ENCODE assay signal across 19 cellular contexts in the genomic region with DNA sequence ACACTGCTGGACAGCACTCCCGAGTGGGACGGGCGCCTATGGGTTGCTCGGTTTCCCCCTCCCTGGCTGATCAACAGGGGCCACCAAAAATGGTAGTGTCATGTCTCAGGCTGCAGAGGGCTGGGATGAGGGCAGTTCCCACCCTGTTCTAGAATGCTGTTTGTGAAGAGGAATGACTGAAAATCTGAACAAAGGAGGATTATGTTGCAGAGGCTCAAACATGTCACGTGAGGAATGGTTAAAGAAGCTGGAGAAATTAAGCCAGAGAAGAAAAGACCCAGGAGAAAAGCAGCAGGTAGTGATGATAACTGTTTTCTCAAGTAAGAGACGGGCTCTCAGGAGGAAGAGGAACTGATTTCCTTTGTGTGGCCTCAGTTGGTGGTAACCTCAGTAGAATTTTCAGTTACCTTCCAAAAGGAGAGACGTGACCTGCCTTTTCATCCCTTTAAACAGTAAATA. TPM values are rescaled to one million over a fixed set of nuclear protein-coding genes. Genes with fewer than 3 reads are reported as not detected.
DNase-seq lines count a peak whose midpoint lies in the region; TF ChIP-seq lines count a peak whose summit lies in the region.
"Had no signal": no experiment of that assay in that cellular context is flagged by ENCODE, and none has a peak within 500 bp of the region (broad histone marks: within the 10 kb centered on the region; RNA-seq: fewer than 3 reads in every experiment).

No MANE protein-coding gene starts in this region.

- peak overlapping the region; percentile 74 to 85 (median 77) for H3K27ac Mint-ChIP-seq in H9
- H3K27ac Mint-ChIP-seq: activated naive CD4-positive, alpha-beta T cell treated with anti-CD3 and anti-CD28 coated beads, Interleukin-2, amount 10 ng/mL, durations not matched to agents 7 days and 5 days; T-helper 17 cell had no signal

- no peak overlapping the region for H3K4me2 ChIP-seq in H9 (ENCODE audit: insufficient read depth, insufficient read length, low read length)

- peak; percentile 38 for DNase-seq in H9
- peak; percentile 22 for DNase-seq in putamen (ENCODE audit: low spot score)
- no peak for DNase-seq in NOMO-1 treated with dmso at 0.1 percent for 144 hours (lab: John Stamatoyannopoulos, UW; ENCODE audit: unreplicated experiment)
- DNase-seq in HT-29 (ENCODE audit: low spot score), result no peak
- no peak for DNase-seq in cerebellar cortex (ENCODE audit: low spot score)
- no peak for DNase-seq in NCI-H2029 (lab: John Stamatoyannopoulos, UW)
- DNase-seq: activated CD4-positive, alpha-beta T cell treated with anti-CD3 and anti-CD28 coated beads for 1 hour; activated naive CD4-positive, alpha-beta T cell treated with anti-CD3 and anti-CD28 coated beads, Interleukin-2, amount 10 ng/mL, durations not matched to agents 7 days and 5 days; effector memory CD4-positive, alpha-beta T cell; left ventricle myocardium inferior; NCI-H1417; NCI-H446 treated with DMSO at 0.1 percent for 48 hours; psoas muscle; Right ventricle myocardium superior; stimulated activated CD4-positive, alpha-beta T cell treated with anti-CD3 and anti-CD28 coated beads, Interleukin-15, amount 100 ng/mL, for 24 hours; T-helper 17 cell had no signal

- no peaks in the 10 kb centered on the region for H3K9me3 ChIP-seq in H9 (ENCODE audit: control insufficient read depth, low read depth, low read length)
- H3K9me3 ChIP-seq in iPS-20b (ENCODE audit: insufficient read depth, low read depth, low read length), result no peaks in the 10 kb centered on the region
- H3K9me3 ChIP-seq: breast epithelium, left ventricle myocardium inferior, psoas muscle had no signal

- H2BK120ac ChIP-seq in H9 (ENCODE audit: low read depth, low read length, poor library complexity, severe bottlenecking), result no peak overlapping the region

- no peaks in the 10 kb centered on the region for H3K27me3 ChIP-seq in H9 (ENCODE audit: insufficient read depth, low read length)
- H3K27me3 ChIP-seq in iPS-20b (ENCODE audit: insufficient read depth, low read length), result no peaks in the 10 kb centered on the region
- H3K27me3 ChIP-seq: breast epithelium had no signal

- peaks cover 34% of the 10 kb centered on the region for H3K36me3 ChIP-seq in iPS-20b (ENCODE audit: insufficient read depth, low read depth, low read length)

- no peaks in the 10 kb centered on the region for H4K20me1 ChIP-seq in H9 (ENCODE audit: control insufficient read depth, insufficient read depth, insufficient read length)

- no peak overlapping the region for H4K5ac ChIP-seq in H9 (ENCODE audit: insufficient read length, low read depth, low read length)

- H3K4me1 ChIP-seq in H9 (ENCODE audit: insufficient read depth, low read length) (peaks cover 3% of the 10 kb centered on the region; the same call in 1 of the 2 replicates), iPS-20b (ENCODE audit: insufficient read depth, low read length) (peaks cover 16% of the 10 kb centered on the region; the same call in 1 of the 2 replicates)
- H3K4me1 ChIP-seq: breast epithelium, psoas muscle had no signal

- H3K4ac ChIP-seq in H9 (ENCODE audit: low read depth, low read length), result no peak overlapping the region

- no peak overlapping the region for H3K9ac ChIP-seq in H9 (ENCODE audit: extremely low read depth, insufficient read length, low read length)
- peak overlapping the region; percentile 66 for H3K9ac ChIP-seq in iPS-20b (ENCODE audit: low read depth, low read length)

- H4K91ac ChIP-seq in H9 (ENCODE audit: insufficient read length, low read depth, low read length), result no peak overlapping the region

- H3K4me3 Mint-ChIP-seq in H9, result peak overlapping the region in 1 of 2 experiments; percentile 62; a peak in 3 of 5 replicates
- H3K4me3 Mint-ChIP-seq: activated naive CD4-positive, alpha-beta T cell treated with anti-CD3 and anti-CD28 coated beads, Interleukin-2, amount 10 ng/mL, durations not matched to agents 7 days and 5 days; T-helper 17 cell had no signal

- no peak overlapping the region for H3K23ac ChIP-seq in H9 (ENCODE audit: insufficient read length, low read depth, low read length)

- H3K79me1 ChIP-seq in H9 (ENCODE audit: insufficient read depth, low read depth, low read length, poor library complexity, severe bottlenecking), result no peaks in the 10 kb centered on the region

- H4K8ac ChIP-seq in H9 (replicated peaks; ENCODE audit: insufficient read length, low read depth, low read length), result no peak overlapping the region

- no peak overlapping the region for H2AFZ ChIP-seq in H9 (ENCODE audit: low read length)

- no peak overlapping the region for H2BK5ac ChIP-seq in H9 (ENCODE audit: insufficient read length, low read length)

- peak overlapping the region; percentile 42; the same call in 1 of the 2 replicates for H3K4me3 ChIP-seq in iPS-20b (ENCODE audit: low read length)
- H3K4me3 ChIP-seq: breast epithelium, left ventricle myocardium inferior, psoas muscle had no signal

- no peak overlapping the region for H2BK12ac ChIP-seq in H9 (ENCODE audit: insufficient read length, low read depth, low read length)

- peaks cover 29 to 34% of the 10 kb centered on the region in 2 experiments for H3K4me1 Mint-ChIP-seq in H9

- no peaks in the 10 kb centered on the region for H3K9me3 Mint-ChIP-seq in H9
- H3K9me3 Mint-ChIP-seq: activated naive CD4-positive, alpha-beta T cell treated with anti-CD3 and anti-CD28 coated beads, Interleukin-2, amount 10 ng/mL, durations not matched to agents 7 days and 5 days had no signal

- H2BK20ac ChIP-seq in H9 (ENCODE audit: low read depth, low read length, poor library complexity, severe bottlenecking), result no peak overlapping the region

- no peak overlapping the region for H3K18ac ChIP-seq in H9 (ENCODE audit: insufficient read length, low read depth, low read length)

- no peak overlapping the region for H3K14ac ChIP-seq in H9 (ENCODE audit: insufficient read depth, low read length)

- H3K27ac ChIP-seq in H9 (ENCODE audit: insufficient read length, low read depth, low read length) (no peak overlapping the region), angular gyrus (ENCODE audit: low read depth, low read length) (peak overlapping the region; percentile 50), iPS-20b (ENCODE audit: low read length) (peak overlapping the region; percentile 27)
- H3K27ac ChIP-seq: breast epithelium, left ventricle myocardium inferior, psoas muscle had no signal

- H3K36me3 Mint-ChIP-seq in H9 (ENCODE audit: insufficient read depth in 1 of 3, low read depth in 3 of 3), result peaks cover 9 to 46% (median 25%) of the 10 kb centered on the region in 3 experiments; a peak in 6 of 7 replicates

- WGBS in H9 (ENCODE audit: extremely low coverage, insufficient read length, low lambda C conversion rate), result no CpG with 5 or more reads among the region's 7 CpGs

- H3T11ph ChIP-seq in H9 (ENCODE audit: low read length), result no peak overlapping the region

- peak; percentile 26; the same call in 2 of the 3 replicates for TF ChIP-seq CTCF in H9 (conservative IDR thresholded peaks at IDR 0.05)

- H3K79me2 ChIP-seq in H9 (ENCODE audit: insufficient read depth, low read length), result no peaks in the 10 kb centered on the region

- H3K56ac ChIP-seq in H9 (ENCODE audit: insufficient read length, low read depth, low read length), result no peak overlapping the region

- H3K27me3 Mint-ChIP-seq in H9 (ENCODE audit: low read depth), result no peaks in the 10 kb centered on the region
- H3K27me3 Mint-ChIP-seq: activated naive CD4-positive, alpha-beta T cell treated with anti-CD3 and anti-CD28 coated beads, Interleukin-2, amount 10 ng/mL, durations not matched to agents 7 days and 5 days; T-helper 17 cell had no signal

- H2BK15ac ChIP-seq in H9 (ENCODE audit: low read depth, low read length), result no peak overlapping the region

- H3K23me2 ChIP-seq in H9 (ENCODE audit: insufficient read length, low read depth, low read length, poor library complexity, severe bottlenecking), result no peaks in the 10 kb centered on the region

- no peak overlapping the region for H2AK5ac ChIP-seq in H9 (ENCODE audit: insufficient read length, low read length)

RNA-seq across cellular contexts. Expression of a gene that starts 10.4 kb away (rescaled TPM):
- total RNA-seq in H9 (2021), result 64.2 and 66.6 TPM in 2 replicates
- total RNA-seq in HT-29 (2014; rRNA removed; shearing (Covaris generic)), result 91.2 and 101 TPM in 2 replicates

RNA-seq across cellular contexts. Expression of a gene that starts 50.2 kb away (rescaled TPM):
- total RNA-seq in H9 (2021), result 13.2 and 16.0 TPM in 2 replicates
- total RNA-seq in HT-29 (2014; rRNA removed; shearing (Covaris generic)), result 17.1 and 23.1 TPM in 2 replicates

Comparison
In these comparisons a context has a peak if more than half of its experiments do, and no peak if none do; other contexts are left out.
1. DNase-seq: peak in H9 (single experiment) and putamen (single experiment); none in NOMO-1 treated with dmso at 0.1 percent for 144 hours (single experiment), HT-29 (single experiment), cerebellar cortex (single experiment) and NCI-H2029 (single experiment).